23 cellular contexts compared by ENCODE assay signal in the genomic region with DNA sequence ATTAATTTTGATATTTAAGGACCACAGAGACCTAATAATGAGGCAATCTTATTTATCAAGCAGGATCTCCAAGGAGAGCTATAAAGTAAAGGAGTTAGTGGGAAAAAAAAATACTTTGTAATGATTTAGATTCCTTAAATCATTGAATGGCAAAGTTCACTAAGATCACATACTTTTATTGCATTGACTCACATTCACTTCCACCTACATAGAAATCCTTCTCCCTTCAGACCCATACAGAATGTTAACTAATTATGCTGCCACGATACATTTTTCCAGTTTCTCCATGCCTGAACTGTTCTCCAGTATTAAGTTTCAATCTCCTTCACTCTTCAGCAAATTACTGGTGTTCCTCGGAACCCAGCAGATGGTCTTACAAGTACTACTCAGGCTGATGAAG.
"Had no signal": no experiment of that assay in that cellular context is flagged by ENCODE, and none has a peak within 500 bp of the region (broad histone marks: within the 10 kb centered on the region; RNA-seq: fewer than 3 reads in every experiment).

No MANE protein-coding gene starts in this region.

- H3K9me3 Mint-ChIP-seq: activated CD4-positive, alpha-beta memory T cell treated with anti-CD3 and anti-CD28 coated beads for 36 hours; activated naive CD8-positive, alpha-beta T cell treated with anti-CD3 and anti-CD28 coated beads for 36 hours; stimulated activated naive CD8-positive, alpha-beta T cell treated with anti-CD3 and anti-CD28 coated beads, Interleukin-15, Interleukin-2, amounts not matched to agents 100 ng/mL and 50 ng/mL, for 24 hours; T-cell had no signal

- H3K27me3 Mint-ChIP-seq: progenitor cell of endocrine pancreas had no signal

- ATAC-seq: left colon; mucosa of descending colon; naive thymus-derived CD8-positive, alpha-beta T cell; sciatic nerve; T-cell had no signal

- H3K4me1 ChIP-seq: ascending aorta, testis had no signal

- H3K36me3 ChIP-seq: ascending aorta, neutrophil had no signal

- DNase-seq: activated CD4-positive, alpha-beta memory T cell treated with anti-CD3 and anti-CD28 coated beads for 36 hours; activated CD4-positive, alpha-beta T cell treated with anti-CD3 and anti-CD28 coated beads for 1 hour; activated gamma-delta T cell treated with Interleukin-2 at 50 U/mL for 16 hours; activated naive CD8-positive, alpha-beta T cell treated with anti-CD3 and anti-CD28 coated beads for 36 hours; activated T-cell treated with anti-CD3 and anti-CD28 coated beads, Interleukin-2, amount 50 U/mL, for 48 hours; cortex of kidney; erythroblast; hypothalamus; left colon; mucosa of descending colon; naive thymus-derived CD8-positive, alpha-beta T cell; stimulated activated CD4-positive, alpha-beta T cell treated with anti-CD3 and anti-CD28 coated beads, Interleukin-12 subunit alpha, Interleukin-12 subunit beta, amount 100 ng/mL, for 4 hours; stimulated activated CD4-positive, alpha-beta T cell treated with anti-CD3 and anti-CD28 coated beads, Interleukin-4, amount 100 ng/mL, for 1 hour; stimulated activated CD8-positive, alpha-beta memory T cell treated with anti-CD3 and anti-CD28 coated beads, Interleukin-4, amount 100 ng/mL, for 48 hours; T-cell; T1000; testis had no signal

- H3K27ac ChIP-seq: ascending aorta, neutrophil, testis had no signal

- H3K4me3 Mint-ChIP-seq: activated CD4-positive, alpha-beta memory T cell treated with anti-CD3 and anti-CD28 coated beads for 36 hours; activated naive CD8-positive, alpha-beta T cell treated with anti-CD3 and anti-CD28 coated beads for 36 hours; naive thymus-derived CD8-positive, alpha-beta T cell; stimulated activated naive CD8-positive, alpha-beta T cell treated with anti-CD3 and anti-CD28 coated beads, Interleukin-15, Interleukin-2, amounts not matched to agents 100 ng/mL and 50 ng/mL, for 24 hours; T-cell had no signal

- H3K27me3 ChIP-seq: ascending aorta, neutrophil, testis had no signal

- H3K4me3 ChIP-seq: ascending aorta, lung, mucosa of descending colon, testis had no signal

- H3K9me3 ChIP-seq: ascending aorta, mucosa of descending colon, neutrophil, testis had no signal

- H3K36me3 Mint-ChIP-seq: activated CD4-positive, alpha-beta memory T cell treated with anti-CD3 and anti-CD28 coated beads for 36 hours; activated naive CD8-positive, alpha-beta T cell treated with anti-CD3 and anti-CD28 coated beads for 36 hours; naive thymus-derived CD8-positive, alpha-beta T cell; T-cell had no signal

- H3K27ac Mint-ChIP-seq: activated CD4-positive, alpha-beta memory T cell treated with anti-CD3 and anti-CD28 coated beads for 36 hours; activated naive CD8-positive, alpha-beta T cell treated with anti-CD3 and anti-CD28 coated beads for 36 hours; naive thymus-derived CD8-positive, alpha-beta T cell; progenitor cell of endocrine pancreas; stimulated activated naive CD8-positive, alpha-beta T cell treated with anti-CD3 and anti-CD28 coated beads, Interleukin-15, Interleukin-2, amounts not matched to agents 100 ng/mL and 50 ng/mL, for 24 hours; T-cell had no signal

- H3K4me1 Mint-ChIP-seq: activated naive CD8-positive, alpha-beta T cell treated with anti-CD3 and anti-CD28 coated beads for 36 hours; naive thymus-derived CD8-positive, alpha-beta T cell; T-cell had no signal
